Comparison of ENCODE assay signal across 3 cellular contexts in genomic region chr12:7769999-7770398, GRCh38.
A peak's percentile ranks its signal among the peaks of the same experiment; 100 is the strongest.
TF ChIP-seq lines count a peak whose summit lies in the region.

No MANE protein-coding gene starts in this region.

TF ChIP-seq in GM23338, 12 proteins besides CTCF, POLR2A, EP300 and RAD21 (continues in another document):
- TF ChIP-seq REST (IDR thresholded peaks at IDR 0.05; ENCODE audit: unreplicated experiment), result no peak

TF ChIP-seq in IMR-90, 13 proteins besides CTCF, POLR2A, EP300 and RAD21:
- no peak for TF ChIP-seq CHD1 (IDR thresholded peaks at IDR 0.05; ENCODE audit: low read depth, low read length)
- TF ChIP-seq MAZ (IDR thresholded peaks at IDR 0.05; ENCODE audit: borderline replicate concordance, low read depth, low read length), result no peak
- no peak for TF ChIP-seq ELK1 (IDR thresholded peaks at IDR 0.05; ENCODE audit: borderline replicate concordance, low read depth, low read length)
- TF ChIP-seq MXI1 (IDR thresholded peaks at IDR 0.05; ENCODE audit: borderline replicate concordance, low read depth, low read length), result no peak
- TF ChIP-seq SMC3 (IDR thresholded peaks at IDR 0.05; ENCODE audit: low read depth, low read length), result no peak
- no peak for TF ChIP-seq RFX5 (IDR thresholded peaks at IDR 0.05; ENCODE audit: low read depth, low read length)
- TF ChIP-seq FOS (IDR thresholded peaks at IDR 0.05; ENCODE audit: low read depth, low read length), result no peak
- no peak for TF ChIP-seq RCOR1 (IDR thresholded peaks at IDR 0.05; ENCODE audit: insufficient replicate concordance, low read length)
- TF ChIP-seq MAFK (IDR thresholded peaks at IDR 0.05; ENCODE audit: low read depth, low read length), result peak; percentile 59
TF ChIP-seq in IMR-90: peak in this region for 1.

TF ChIP-seq in H1, 55 proteins besides CTCF, POLR2A, EP300 and RAD21:
- TF ChIP-seq MAFK (IDR thresholded peaks at IDR 0.05; ENCODE audit: low read depth, low read length), result peak; percentile 20; the same call in 1 of the 2 replicates
- TF ChIP-seq KDM4A (IDR thresholded peaks at IDR 0.05; ENCODE audit: low read depth, low read length, severe bottlenecking), result no peak
- TF ChIP-seq SAP30 (IDR thresholded peaks at IDR 0.05; ENCODE audit: insufficient read depth, insufficient replicate concordance, low read length), result no peak
- TF ChIP-seq CBX8 (IDR thresholded peaks at IDR 0.05; ENCODE audit: borderline replicate concordance, low read depth, low read length), result no peak
- no peak for TF ChIP-seq USF2 (IDR thresholded peaks at IDR 0.05; ENCODE audit: low read length)
